ENCODE assay signal across 2 cellular contexts in genomic region chr5:53710405-53710804, GRCh38.
DNase-seq lines count a peak whose midpoint lies in the region; FAIRE-seq and TF ChIP-seq lines count a peak whose summit lies in the region.
"Not testable (repeated sequence)": the region's sequence is repeated elsewhere in the genome, so short reads cannot be mapped to it uniquely, and the experiment has no call there.

No MANE protein-coding gene starts in this region.

- not testable (repeated sequence) for H3K36me3 ChIP-seq in HEK293 (ENCODE audit: control insufficient read depth in 2 of 2, insufficient read depth in 1 of 2, low read length in 2 of 2)

- POLR2A ChIA-PET in HEK293 (lab: Yijun Ruan, JAX), result not testable (repeated sequence)

- H3K27ac ChIP-seq in HEK293 (ENCODE audit: extremely low read depth, low read depth, low read length), result not testable (repeated sequence)

- not testable (repeated sequence) for H3K4me1 ChIP-seq in HEK293 (ENCODE audit: control insufficient read depth, insufficient read depth, low read length)

- DNase-seq in HTR-8/SVneo (ENCODE audit: insufficient read length, low spot score), result not testable (repeated sequence)

- TF ChIP-seq CTCF in HEK293 (tag by site-specific recombination; IDR thresholded peaks at IDR 0.05), result not testable (repeated sequence)

- peak; percentile 48 for FAIRE-seq in HTR-8/SVneo (lab: Jason Lieb, UNC)

- CTCF ChIA-PET in HEK293 (lab: Yijun Ruan, JAX), result interaction anchor here (0.6 to 0.7 kb wide), 2 partner anchors 232 to 272 kb away, joined by 4 read pairs; no protein-coding TSS in a partner anchor

- not testable (repeated sequence) for H3K4me3 ChIP-seq in HEK293 (ENCODE audit: low read depth, low read length)

- H3K9me3 ChIP-seq in HEK293 (ENCODE audit: control insufficient read depth, insufficient read depth, low read depth, low read length), result not testable (repeated sequence)

TF ChIP-seq in HEK293, 187 proteins besides CTCF, POLR2A, EP300 and RAD21:
- TF ChIP-seq ZNF529 (tag by site-specific recombination; IDR thresholded peaks at IDR 0.05; ENCODE audit: insufficient replicate concordance) (peak; percentile 85), SETDB1 (IDR thresholded peaks at IDR 0.05; ENCODE audit: insufficient read length, low read length) (peak; percentile 67)
